ENCODE assay signal across 8 cellular contexts in the genomic region with DNA sequence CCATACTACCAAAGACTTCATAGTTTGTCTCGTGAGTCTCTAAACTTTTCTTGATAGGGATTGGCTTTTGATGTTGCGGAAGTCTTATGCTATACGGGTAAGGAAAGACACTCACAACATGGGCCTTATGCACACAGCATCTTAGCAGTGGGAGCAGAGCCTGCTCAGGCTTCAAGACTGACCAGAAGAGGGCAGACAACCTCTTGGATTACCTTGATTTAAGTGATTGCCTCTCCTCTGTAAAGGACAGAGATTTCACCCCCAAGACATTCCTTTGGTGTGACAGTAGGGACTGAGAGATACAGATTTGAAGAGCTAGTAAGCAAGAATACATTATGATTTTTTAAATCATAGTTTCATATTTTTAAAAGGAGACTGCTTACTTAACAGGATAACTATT.
DNase-seq lines count a peak whose midpoint lies in the region; ATAC-seq, FAIRE-seq and TF ChIP-seq lines count a peak whose summit lies in the region.

No MANE protein-coding gene starts in this region.

- no peak overlapping the region for H3K14ac ChIP-seq in H1 (ENCODE audit: insufficient read length)

- H2AFZ ChIP-seq in H1 (ENCODE audit: low read length) = no peak overlapping the region
- no peak overlapping the region for H2AFZ ChIP-seq in neural progenitor cell (replicated peaks)

- 67% methylated on average over 3 of the region's 3 CpGs; no CpG with 5 or more reads in 1 of the 2 experiments for WGBS in H1 (ENCODE audit: extremely low coverage in 1 of 2, insufficient coverage in 1 of 2, insufficient read length in 1 of 2, insufficient replicate concordance in 2 of 2, low coverage in 1 of 2, low lambda C conversion rate in 2 of 2, missing lambda C conversion rate in 1 of 2), 2 experiments
- WGBS in psoas muscle, 3 donors = 61 to 66% (median 65%) methylated on average over 3 of the region's 3 CpGs

- H3K27ac ChIP-seq in H1 (ENCODE audit: low read depth, low read length) = no peak overlapping the region
- no peak overlapping the region for H3K27ac ChIP-seq in neural progenitor cell
- no peak overlapping the region for H3K27ac ChIP-seq in psoas muscle

- H3K18ac ChIP-seq in H1 (ENCODE audit: extremely low read depth, low read length) = no peak overlapping the region

- H3K79me2 ChIP-seq in H1 (ENCODE audit: control insufficient read depth in 1 of 2, insufficient read depth in 2 of 2, low read length in 2 of 2) (no peaks in the 10 kb centered on the region), neural progenitor cell (ENCODE audit: low read depth) (no peaks in the 10 kb centered on the region)

- TF ChIP-seq RAD21 in H1 (IDR thresholded peaks at IDR 0.05 in 1 of 2, conservative IDR thresholded peaks at IDR 0.05 in 1 of 2; ENCODE audit: low read depth in 2 of 2, low read length in 2 of 2) = peak; percentile 70 to 79

- no peak overlapping the region for H2BK20ac ChIP-seq in H1 (ENCODE audit: low read length)

- no peak overlapping the region for H3K4ac ChIP-seq in H1 (replicated peaks; ENCODE audit: insufficient read length, low read depth, low read length)

- H3K4me1 Mint-ChIP-seq in neural progenitor cell = peaks cover 3% of the 10 kb centered on the region

- H3K9me3 ChIP-seq in H1 (ENCODE audit: insufficient read depth in 2 of 2, low read depth in 1 of 2, low read length in 1 of 2) = no peaks in the 10 kb centered on the region
- H3K9me3 ChIP-seq in neural progenitor cell (ENCODE audit: low read depth) = no peaks in the 10 kb centered on the region
- no peaks in the 10 kb centered on the region for H3K9me3 ChIP-seq in psoas muscle

- H2BK5ac ChIP-seq in H1 (ENCODE audit: low read depth, low read length) = no peak overlapping the region

- H3K27me3 Mint-ChIP-seq in neural progenitor cell (ENCODE audit: insufficient read depth, low read depth) = peaks cover 2% of the 10 kb centered on the region

- no peaks in the 10 kb centered on the region; the same call in 1 of the 2 replicates for H3K23me2 ChIP-seq in H1 (ENCODE audit: low read depth, low read length)

- H2BK120ac ChIP-seq in H1 (replicated peaks; ENCODE audit: low read depth, low read length) = no peak overlapping the region

- H3K9ac ChIP-seq in H1 (replicated peaks in 1 of 4; ENCODE audit: extremely low read depth in 1 of 4, low read depth in 3 of 4, low read length in 3 of 4) (no peak overlapping the region), neural progenitor cell (no peak overlapping the region)

- no peak overlapping the region for H2BK12ac ChIP-seq in H1 (ENCODE audit: low read depth, low read length)

- no peak overlapping the region for H4K5ac ChIP-seq in H1 (ENCODE audit: insufficient read length, low read depth, low read length)

- POLR2A ChIA-PET in H1 (lab: Charles Lee; ENCODE audit: partially characterized antibody) = no interaction called here

- no peak for TF ChIP-seq EP300 in H1 (IDR thresholded peaks at IDR 0.05; ENCODE audit: borderline replicate concordance in 1 of 2, low read depth in 2 of 2, low read length in 2 of 2)

- no peak overlapping the region for H4K8ac ChIP-seq in H1 (ENCODE audit: extremely low read depth, insufficient read depth, low read length)

- no peak overlapping the region for H4K91ac ChIP-seq in H1 (replicated peaks; ENCODE audit: insufficient read length, low read length)

- TF ChIP-seq CTCF in AG09309 (IDR thresholded peaks at IDR 0.05; ENCODE audit: control insufficient read depth, insufficient read depth, low read depth, low read length, missing control alignments) (peak; percentile 83), H1 (IDR thresholded peaks at IDR 0.05; ENCODE audit: control extremely low read depth in 1 of 3, insufficient read depth in 1 of 3, low read depth in 1 of 3, low read length in 3 of 3) (peak; percentile 49 to 88 (median 69)), neural progenitor cell (IDR thresholded peaks at IDR 0.05) (peak; percentile 69), psoas muscle (IDR thresholded peaks at IDR 0.05) (no peak)

- H3K4me1 ChIP-seq in H1 (replicated peaks in 1 of 4; ENCODE audit: control insufficient read depth in 3 of 4, insufficient read depth in 4 of 4, low read length in 3 of 4) = no peaks in the 10 kb centered on the region
- H3K4me1 ChIP-seq in neural progenitor cell = no peaks in the 10 kb centered on the region
- H3K4me1 ChIP-seq in psoas muscle = no peaks in the 10 kb centered on the region

- peak; percentile 54 for DNase-seq in AG09309 (ENCODE audit: low read depth)
- DNase-seq in GM12892 (ENCODE audit: insufficient read length) = peak; percentile 19
- peak; percentile 1 for DNase-seq in T follicular helper cell (ENCODE audit: low read depth)
- DNase-seq in H1 (ENCODE audit: low read depth in 1 of 2, low spot score in 2 of 2) = peak in 1 of 2 experiments; percentile 25
- DNase-seq in neural progenitor cell (ENCODE audit: low spot score) = peak; percentile 77
- DNase-seq in psoas muscle = no peak
- no peak for DNase-seq in Right ventricle myocardium superior

- no peaks in the 10 kb centered on the region for H3K36me3 Mint-ChIP-seq in neural progenitor cell

- ATAC-seq in HG03378 (IDR thresholded peaks at IDR 0.05; ENCODE audit: unreplicated experiment) (peak; percentile 67), psoas muscle (no peak), Right ventricle myocardium superior (ENCODE audit: poor library complexity) (no peak)

- intact Hi-C loops in psoas muscle (cut with DNase I) (no loop called here), Right ventricle myocardium superior (cut with DNase I) (no loop called here)

- no peak overlapping the region for H3K23ac ChIP-seq in H1 (ENCODE audit: insufficient read length)

- no peak overlapping the region for H3K27ac Mint-ChIP-seq in neural progenitor cell

- no peak overlapping the region for H3K56ac ChIP-seq in H1 (replicated peaks; ENCODE audit: insufficient read length, low read depth, low read length)

- H3K4me3 Mint-ChIP-seq in neural progenitor cell = no peak overlapping the region

- H2AK5ac ChIP-seq in H1 (ENCODE audit: low read depth, low read length) = no peak overlapping the region

- H3K4me3 ChIP-seq in AG09309 (ENCODE audit: control insufficient read depth, low read depth, low read length) (no peak overlapping the region), H1 (ENCODE audit: extremely low read depth in 1 of 4, insufficient read depth in 2 of 4, low read depth in 3 of 4, low read length in 4 of 4) (no peak overlapping the region), neural progenitor cell (no peak overlapping the region), psoas muscle (no peak overlapping the region)

- no peak for FAIRE-seq in GM12892 (lab: Jason Lieb, UNC)
- peak; percentile 87 for FAIRE-seq in H1 (lab: Jason Lieb, UNC)

- H2BK15ac ChIP-seq in H1 (ENCODE audit: low read length) = no peak overlapping the region

- no peaks in the 10 kb centered on the region for H3F3A ChIP-seq in neural progenitor cell (ENCODE audit: low read depth)

- H4K20me1 ChIP-seq in H1 (replicated peaks in 1 of 2; ENCODE audit: control insufficient read depth in 1 of 2, insufficient read depth in 2 of 2, low read length in 2 of 2) (no peaks in the 10 kb centered on the region), neural progenitor cell (ENCODE audit: low read depth) (no peaks in the 10 kb centered on the region)

- H3K79me1 ChIP-seq in H1 (ENCODE audit: low read depth, low read length) = no peaks in the 10 kb centered on the region

- H3K36me3 ChIP-seq in H1 (ENCODE audit: control insufficient read depth in 2 of 4, insufficient read depth in 4 of 4, low read length in 3 of 4) (no peaks in the 10 kb centered on the region), neural progenitor cell (no peaks in the 10 kb centered on the region), psoas muscle (ENCODE audit: insufficient read depth in 1 of 2, low read depth in 1 of 2) (no peaks in the 10 kb centered on the region)

- no peak overlapping the region for H3K4me2 ChIP-seq in H1 (ENCODE audit: insufficient read depth in 1 of 2, low read depth in 2 of 2, low read length in 2 of 2)
- H3K4me2 ChIP-seq in neural progenitor cell = no peak overlapping the region

- H3K9me3 Mint-ChIP-seq in neural progenitor cell = peaks cover 6% of the 10 kb centered on the region

- H3K27me3 ChIP-seq in H1 (replicated peaks in 1 of 4; ENCODE audit: control insufficient read depth in 3 of 4, extremely low read depth in 1 of 4, insufficient read depth in 3 of 4, low read length in 3 of 4) (no peaks in the 10 kb centered on the region), neural progenitor cell (no peaks in the 10 kb centered on the region), psoas muscle (ENCODE audit: insufficient read depth in 3 of 3, low read length in 2 of 3) (peaks cover 0 to 2% (median 0%) of the 10 kb centered on the region in 3 donors)

- CTCF ChIA-PET in H1 (lab: Charles Lee; ENCODE audit: partially characterized antibody) = interaction anchor here (0.5 to 2.3 kb wide), 19 partner anchors 10 to 467 kb away, joined by 3 to 11 read pairs (median 3); no protein-coding TSS in a partner anchor

- no peak for TF ChIP-seq POLR2A in GM12892 (IDR thresholded peaks at IDR 0.05; ENCODE audit: low read depth, low read length)
- no peak for TF ChIP-seq POLR2A in H1 (IDR thresholded peaks at IDR 0.05; ENCODE audit: control extremely low read depth in 1 of 2, low read depth in 2 of 2, low read length in 2 of 2)

TF ChIP-seq in H1, 55 proteins besides CTCF, POLR2A, EP300 and RAD21 (continues in another document):
- TF ChIP-seq SRF (IDR thresholded peaks at IDR 0.05; ENCODE audit: low read depth, low read length) = no peak

Comparison
In these comparisons a context has a peak if more than half of its experiments do, and no peak if none do; other contexts are left out.
1. DNase-seq: peak in AG09309 (single experiment), GM12892 (single experiment), T follicular helper cell (single experiment) and neural progenitor cell (single experiment); none in psoas muscle (0 of 2) and Right ventricle myocardium superior (single experiment).